Comparison of ENCODE assay signal across 8 cellular contexts in the genomic region with DNA sequence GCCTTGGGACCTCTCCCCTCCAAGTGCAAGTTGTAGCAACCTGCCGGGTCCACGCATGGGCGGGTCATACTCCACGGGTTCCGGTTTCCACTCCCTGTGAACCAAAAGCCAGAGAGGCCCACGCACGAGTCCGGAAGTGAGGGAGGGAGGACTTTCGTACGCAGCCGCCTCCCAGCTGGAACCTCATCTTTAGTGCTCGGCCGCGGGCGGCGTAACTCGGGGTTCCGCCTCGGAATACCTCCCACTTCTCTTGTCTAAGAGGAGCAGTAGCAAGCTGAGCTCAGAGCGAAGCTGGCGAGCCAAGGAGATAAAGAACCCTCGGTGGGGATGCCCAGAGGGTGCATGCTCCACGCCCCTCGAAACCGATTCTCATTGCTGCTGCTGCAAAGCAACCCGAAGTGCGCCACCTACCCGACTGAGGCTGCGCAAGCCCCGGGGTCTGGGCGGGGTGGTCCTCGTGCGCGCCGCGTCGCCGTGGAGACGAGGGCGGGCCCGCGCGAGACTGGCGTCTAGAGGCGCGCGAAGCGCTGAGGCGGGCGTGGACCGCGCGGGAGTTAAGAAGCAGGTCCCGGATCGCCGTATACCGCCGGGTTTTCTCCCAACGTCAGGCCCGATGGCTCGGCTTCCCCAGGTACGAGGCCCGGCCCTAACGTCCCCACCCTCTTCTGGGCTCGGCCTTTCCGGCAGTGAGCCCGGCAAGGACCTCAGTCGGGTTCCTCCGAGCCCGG. TPM values are rescaled to one million over a fixed set of nuclear protein-coding genes. Genes with fewer than 3 reads are reported as not detected.
DNase-seq lines count a peak whose midpoint lies in the region; ATAC-seq and TF ChIP-seq lines count a peak whose summit lies in the region.

Gene SFI1, plus strand, starts transcription at position 530 of the 728 bp plus-strand sequence. CDS start 11,749 bp downstream, outside the sequence.

- no peaks in the 10 kb centered on the region for H3K36me3 ChIP-seq in GM23248 (ENCODE audit: low read depth)

- H4K20me1 ChIP-seq in GM23248 (ENCODE audit: insufficient read depth): no peaks in the 10 kb centered on the region

- peaks cover 32% of the 10 kb centered on the region for H3K79me2 ChIP-seq in GM23248 (ENCODE audit: insufficient read depth)

- H3K27ac ChIP-seq in GM23248: peak within 1 kb of the TSS; percentile 80

- peak within 1 kb of the TSS; percentile 88 for H3K4me3 Mint-ChIP-seq in activated T-helper 17 cell treated with anti-CD3 and anti-CD28 coated beads, Interleukin-2, amount 50 U/mL, for 72 hours
- H3K4me3 Mint-ChIP-seq in natural killer cell: peak within 1 kb of the TSS; percentile 93

- H3K4me1 Mint-ChIP-seq in activated T-helper 17 cell treated with anti-CD3 and anti-CD28 coated beads, Interleukin-2, amount 50 U/mL, for 72 hours: peaks cover 7% of the 10 kb centered on the region
- H3K4me1 Mint-ChIP-seq in natural killer cell: peaks cover 12% of the 10 kb centered on the region in 2 donors

- 0 to 2% methylated on average over 66 to 67 of the region's 70 CpGs for WGBS in GM23248 (ENCODE audit: low coverage in 1 of 2, low lambda C conversion rate in 2 of 2, missing lambda C conversion rate in 2 of 2), 2 experiments

- peaks cover 41% of the 10 kb centered on the region for H3K36me3 Mint-ChIP-seq in activated T-helper 17 cell treated with anti-CD3 and anti-CD28 coated beads, Interleukin-2, amount 50 U/mL, for 72 hours (ENCODE audit: low read depth)
- H3K36me3 Mint-ChIP-seq in natural killer cell: no peaks in the 10 kb centered on the region

- no peaks in the 10 kb centered on the region for H3K9me2 ChIP-seq in GM23248 (ENCODE audit: insufficient read depth)

- ATAC-seq in activated T-helper 17 cell treated with anti-CD3 and anti-CD28 coated beads, Interleukin-2, amount 50 U/mL, for 72 hours (replicated peaks): peak; percentile 85
- ATAC-seq in natural killer cell: peak; percentile 88 to 95 (median 90)

- H3K27me3 Mint-ChIP-seq in activated T-helper 17 cell treated with anti-CD3 and anti-CD28 coated beads, Interleukin-2, amount 50 U/mL, for 72 hours: no peaks in the 10 kb centered on the region
- no peaks in the 10 kb centered on the region for H3K27me3 Mint-ChIP-seq in natural killer cell (ENCODE audit: low read depth in 2 of 2)

- in situ Hi-C loops in GM23248 (cut with MboI): no loop called here

- no peaks in the 10 kb centered on the region for H3K9me3 ChIP-seq in GM23248 (ENCODE audit: low read depth)

- TF ChIP-seq CTCF in fibroblast of mammary gland (conservative IDR thresholded peaks at IDR 0.05; ENCODE audit: control insufficient read depth, insufficient read depth, low read depth, low read length) (peak; percentile 12), natural killer cell (IDR thresholded peaks at IDR 0.05) (peak; percentile 17)

- peak within 1 kb of the TSS; percentile 87 for H3K4me2 ChIP-seq in GM23248 (ENCODE audit: unreplicated experiment)

- H3K9ac ChIP-seq in GM23248: peak within 1 kb of the TSS; percentile 83

- DNase-seq in Daoy (ENCODE audit: low read depth) (peak; percentile 91), GM23248 (peak; percentile 96), Kasumi-1 (lab: John Stamatoyannopoulos, UW) (peak; percentile 93 to 96), RPMI8226 (peak; percentile 94), fibroblast of mammary gland (ENCODE audit: low read depth) (peak; percentile 81), natural killer cell (peak; percentile 93)
- peak; percentile 96 for DNase-seq in stimulated activated naive CD4-positive, alpha-beta T cell treated with Interleukin-2 at 50 U/mL for 16 hours (lab: John Stamatoyannopoulos, UW)

- peaks cover 12% of the 10 kb centered on the region; the same call in 1 of the 2 replicates for H3F3A ChIP-seq in GM23248 (ENCODE audit: insufficient read depth)

- peaks cover under 1% of the 10 kb centered on the region; the same call in 1 of the 2 replicates for H3K4me1 ChIP-seq in GM23248 (ENCODE audit: insufficient read depth)

- H3K4me3 ChIP-seq in GM23248 (peak within 1 kb of the TSS; percentile 95), fibroblast of mammary gland (ENCODE audit: control insufficient read depth, low read depth, low read length) (peak within 1 kb of the TSS; percentile 89)

- intact Hi-C loops in natural killer cell (cut with micrococcal nuclease): loop anchor here (2.0 to 10.0 kb wide), 3 partner anchors 135 to 256 kb away; partner anchors contain the start of genes DEPDC5, PATZ1 and PRR14L

- H2AFZ ChIP-seq in GM23248: peak within 1 kb of the TSS; percentile 99

- no peaks in the 10 kb centered on the region for H3K27me3 ChIP-seq in GM23248 (replicated peaks; ENCODE audit: insufficient read depth)

- H3K9me3 Mint-ChIP-seq in activated T-helper 17 cell treated with anti-CD3 and anti-CD28 coated beads, Interleukin-2, amount 50 U/mL, for 72 hours: no peaks in the 10 kb centered on the region
- H3K9me3 Mint-ChIP-seq in natural killer cell: no peaks in the 10 kb centered on the region

- peak within 1 kb of the TSS; percentile 92 for H3K27ac Mint-ChIP-seq in activated T-helper 17 cell treated with anti-CD3 and anti-CD28 coated beads, Interleukin-2, amount 50 U/mL, for 72 hours
- H3K27ac Mint-ChIP-seq in natural killer cell: peak within 1 kb of the TSS; percentile 92 to 94

RNA-seq across cellular contexts. Expression of gene SFI1, which starts in this region (rescaled TPM):
- 2.4 and 4.5 TPM in 2 replicates for total RNA-seq in Daoy (2014; rRNA removed; shearing (Covaris generic))
- total RNA-seq in GM23248 (2014; rRNA removed; shearing (Covaris generic)): 17.5 and 21.6 TPM in 2 replicates
- 9.0 and 10.1 TPM in 2 replicates for polyA plus RNA-seq in GM23248 (2016; fragmentation: Nextera tagmentation; extraction: Ambion mirVana)
- 100 to 1,000 TPM; 125 to 349 TPM for total RNA-seq in activated T-helper 17 cell treated with anti-CD3 and anti-CD28 coated beads, Interleukin-2, amount 50 U/mL, for 72 hours
- total RNA-seq in natural killer cell: 100 to 1,000 TPM; 208 to 225 (median 217) TPM

Comparison
In these comparisons a context has a peak if more than half of its experiments do, and no peak if none do; other contexts are left out.
1. Peak in every context shown above with its lines: DNase-seq, ATAC-seq, H3K4me3 ChIP-seq and H3K27ac ChIP-seq.